Comparison of ENCODE assay signal across 12 cellular contexts in the genomic region with DNA sequence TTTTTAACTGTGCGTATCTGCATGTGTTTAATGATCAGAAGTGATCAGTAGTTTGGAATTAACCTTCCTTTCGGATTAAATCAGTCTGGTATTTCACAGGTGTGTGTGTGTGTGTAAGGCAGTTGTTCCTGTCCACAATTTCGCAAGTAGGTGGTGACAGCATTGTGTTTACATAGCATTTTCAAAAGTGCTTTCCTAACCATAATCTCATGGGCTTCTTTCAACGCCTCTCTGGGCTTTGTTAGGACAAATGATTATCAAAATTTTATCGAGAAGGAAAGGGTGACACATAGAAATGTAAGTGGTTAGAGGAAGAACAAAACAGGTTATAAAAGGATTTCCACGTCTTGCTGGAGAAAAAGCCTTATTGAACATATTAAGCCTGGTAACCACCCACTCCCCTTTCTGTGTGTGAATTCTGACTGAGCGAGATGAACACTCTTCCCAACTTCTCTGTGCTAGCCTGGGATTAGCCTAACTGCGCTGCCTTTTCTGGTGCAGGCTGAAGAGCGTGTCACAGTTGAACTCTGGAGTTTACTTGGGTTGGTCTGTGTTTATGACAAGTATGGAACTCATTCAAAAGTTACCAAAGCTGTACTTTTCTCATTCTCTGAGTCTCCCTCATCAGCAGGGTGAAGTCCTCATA.
DNase-seq lines count a peak whose midpoint lies in the region; ATAC-seq and TF ChIP-seq lines count a peak whose summit lies in the region.
"Had no signal": no experiment of that assay in that cellular context is flagged by ENCODE, and none has a peak within 500 bp of the region (broad histone marks: within the 10 kb centered on the region; RNA-seq: fewer than 3 reads in every experiment).

No MANE protein-coding gene starts in this region.

- H3K4me3 ChIP-seq in choroid plexus epithelial cell (ENCODE audit: low read depth, low read length) (no peak overlapping the region), lower lobe of right lung (no peak overlapping the region), transverse colon (no peak overlapping the region), MG63 (no peak overlapping the region)
- H3K4me3 ChIP-seq: lung, Peyer's patch had no signal

- H3K9me3 ChIP-seq in lower lobe of right lung (no peaks in the 10 kb centered on the region), transverse colon (no peaks in the 10 kb centered on the region), MG63 (no peaks in the 10 kb centered on the region)
- H3K9me3 ChIP-seq: Peyer's patch had no signal

- DNase-seq in NCI-H510A treated with DMSO at 0.1 percent for 48 hours (lab: John Stamatoyannopoulos, UW) (peak; percentile 18), NCI-H510A (lab: John Stamatoyannopoulos, UW) (no peak), choroid plexus epithelial cell (ENCODE audit: low read depth) (peak; percentile 39), lower lobe of right lung (no peak), transverse colon (peak; percentile 42), MG63 (no peak)
- DNase-seq: NCI-H2081 treated with DMSO at 0.1 percent for 48 hours, Peyer's patch had no signal

- 38 to 50% methylated on average over 6 to 9 of the region's 9 CpGs for WGBS in transverse colon (ENCODE audit: low coverage in 1 of 2), 2 donors

- TF ChIP-seq POLR2A in transverse colon (IDR thresholded peaks at IDR 0.05) = no peak

- in situ Hi-C loops in transverse colon (cut with MboI; ENCODE audit: low pct_ligation_motif_present in 1 of 4, low pct_unique_long_range_greater_than_20kb in 1 of 4, low sequenced_read_pairs in 3 of 4) = loop anchor here in 1 of 4 donors (25.0 kb wide), 2 partner anchors 297 to 597 kb away; no protein-coding TSS in a partner anchor

- H3K27ac ChIP-seq in lower lobe of right lung (peak overlapping the region; percentile 60), transverse colon (peak overlapping the region; percentile 81 to 91 (median 88))

- no peaks in the 10 kb centered on the region for H3K36me3 ChIP-seq in lower lobe of right lung
- H3K36me3 ChIP-seq in transverse colon = no peaks in the 10 kb centered on the region
- H3K36me3 ChIP-seq in MG63 = no peaks in the 10 kb centered on the region
- H3K36me3 ChIP-seq: Peyer's patch had no signal

- H3K4me1 ChIP-seq in lower lobe of right lung (peaks cover 45% of the 10 kb centered on the region), transverse colon (peaks cover 3 to 66% (median 39%) of the 10 kb centered on the region in 4 donors)

- no peak for TF ChIP-seq EP300 in transverse colon (IDR thresholded peaks at IDR 0.05; ENCODE audit: low read depth)

- H3K27me3 ChIP-seq in lower lobe of right lung (ENCODE audit: low read depth) = no peaks in the 10 kb centered on the region
- no peaks in the 10 kb centered on the region for H3K27me3 ChIP-seq in transverse colon
- no peaks in the 10 kb centered on the region for H3K27me3 ChIP-seq in MG63
- H3K27me3 ChIP-seq: Peyer's patch had no signal

- ATAC-seq in lower lobe of right lung = no peak
- no peak for ATAC-seq in HG02678 (IDR thresholded peaks at IDR 0.05; ENCODE audit: unreplicated experiment)
- ATAC-seq in GM21367 (IDR thresholded peaks at IDR 0.05; ENCODE audit: unreplicated experiment) = no peak
- ATAC-seq: sciatic nerve had no signal

- no peak for TF ChIP-seq CTCF in choroid plexus epithelial cell (conservative IDR thresholded peaks at IDR 0.05; ENCODE audit: low read depth, low read length)
- TF ChIP-seq CTCF in lower lobe of right lung (IDR thresholded peaks at IDR 0.05) = no peak
- no peak for TF ChIP-seq CTCF in transverse colon (IDR thresholded peaks at IDR 0.05)

- intact Hi-C loops in lower lobe of right lung (cut with DNase I) = no loop called here
- intact Hi-C loops in transverse colon (cut with DNase I; ENCODE audit: low total_unique reads) = no loop called here

Comparison
In these comparisons a context has a peak if more than half of its experiments do, and no peak if none do; other contexts are left out.
1. DNase-seq: peak in NCI-H510A treated with DMSO at 0.1 percent for 48 hours (single experiment), choroid plexus epithelial cell (single experiment) and transverse colon (single experiment); none in NCI-H510A (single experiment), lower lobe of right lung (single experiment) and MG63 (single experiment).